In the genomic region with DNA sequence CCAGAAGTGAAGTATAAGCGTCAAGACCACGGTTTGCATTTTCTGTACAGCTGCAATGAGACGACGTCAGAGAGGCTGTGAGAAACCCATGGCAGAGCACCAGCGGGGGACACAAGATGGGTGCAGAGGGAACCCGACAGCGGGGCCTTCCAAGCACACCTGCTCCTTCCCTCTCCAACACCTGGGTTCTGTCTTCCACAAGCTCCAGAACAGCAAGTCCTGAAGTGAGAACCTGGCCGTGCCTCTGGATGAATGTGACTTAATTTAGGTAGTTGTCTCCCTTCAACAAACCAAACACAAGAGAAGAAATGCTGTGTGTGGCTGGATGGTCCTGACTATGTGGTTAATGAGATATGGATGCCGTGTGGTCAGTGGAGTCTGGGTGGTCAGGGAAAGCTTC, we compare ENCODE assay signal across 7 cellular contexts.
"Had no signal": no experiment of that assay in that cellular context is flagged by ENCODE, and none has a peak within 500 bp of the region (broad histone marks: within the 10 kb centered on the region; RNA-seq: fewer than 3 reads in every experiment).

No MANE protein-coding gene starts in this region.

- H3K9me3 Mint-ChIP-seq: GM23338, H9 had no signal

- H3K27ac Mint-ChIP-seq: GM23338, H9 had no signal

- H3K4me3 ChIP-seq: GM23338 had no signal

- FAIRE-seq: H1, H54, HTR-8/SVneo had no signal

- DNase-seq: H9, HCEC 1CT, IMR-90 had no signal

- H3K4me3 Mint-ChIP-seq: GM23338, H9 had no signal

- H3K4me1 Mint-ChIP-seq: GM23338, H9 had no signal
